ENCODE assay signal across 8 cellular contexts in genomic region chr20:43914697-43915208, GRCh38. TPM values are rescaled to one million over a fixed set of nuclear protein-coding genes. Genes with fewer than 3 reads are reported as not detected.
A peak's percentile ranks its signal among the peaks of the same experiment; 100 is the strongest.
DNase-seq lines count a peak whose midpoint lies in the region; FAIRE-seq and TF ChIP-seq lines count a peak whose summit lies in the region.

Gene TOX2 (plus strand): TSS chr20:43914852. CDS start chr20:43914892, 40 bp downstream.

- TF ChIP-seq POLR2A in H54 (IDR thresholded peaks at IDR 0.05; ENCODE audit: low read depth, low read length): no peak

- no peaks in the 10 kb centered on the region for H3K36me3 ChIP-seq in fibroblast of lung (ENCODE audit: control insufficient read depth, insufficient read depth, low read length)
- no peaks in the 10 kb centered on the region for H3K36me3 ChIP-seq in neuron (ENCODE audit: insufficient read depth, low read length)

- peak within 1 kb of the TSS; percentile 98 for H3K4me2 ChIP-seq in fibroblast of lung (ENCODE audit: extremely low read depth, insufficient read depth, low read length)

- H3K4me3 ChIP-seq in fibroblast of lung (replicated peaks in 1 of 4; ENCODE audit: control extremely low read depth in 1 of 4, insufficient read depth in 1 of 4, low read depth in 3 of 4, low read length in 4 of 4) (peak within 1 kb of the TSS; percentile 73 to 87 (median 81)), neuron (ENCODE audit: low read length) (peak within 1 kb of the TSS; percentile 51)

- H2AFZ ChIP-seq in fibroblast of lung (ENCODE audit: low read length) (peak within 1 kb of the TSS; percentile 90), neuron (ENCODE audit: low read depth, low read length) (no peak within 1 kb of the TSS)

- in situ Hi-C loops in G401 (cut with HindIII; ENCODE audit: low sequenced_read_pairs): no loop called here

- H3K27me3 ChIP-seq in fibroblast of lung (ENCODE audit: control insufficient read depth, insufficient read depth, low read length) (no peaks in the 10 kb centered on the region), neuron (ENCODE audit: insufficient read depth, low read length) (peaks cover 35% of the 10 kb centered on the region)

- H4K20me1 ChIP-seq in fibroblast of lung (ENCODE audit: control insufficient read depth, extremely low read depth, insufficient read depth, low read length): no peaks in the 10 kb centered on the region

- no peak for TF ChIP-seq CTCF in fibroblast of lung (conservative IDR thresholded peaks at IDR 0.05 in 1 of 2, IDR thresholded peaks at IDR 0.05 in 1 of 2; ENCODE audit: low read depth in 1 of 2, low read length in 2 of 2)

- H3K9me3 ChIP-seq in fibroblast of lung (ENCODE audit: control insufficient read depth, insufficient read depth, low read depth, low read length): no peaks in the 10 kb centered on the region
- no peaks in the 10 kb centered on the region for H3K9me3 ChIP-seq in neuron (ENCODE audit: low read length)

- peaks cover 43% of the 10 kb centered on the region for H3K79me2 ChIP-seq in fibroblast of lung (ENCODE audit: control insufficient read depth, insufficient read depth, low read length)

- H3K4me1 ChIP-seq in fibroblast of lung (ENCODE audit: control insufficient read depth, extremely low read depth, insufficient read depth, low read length) (peaks cover 4% of the 10 kb centered on the region), neuron (ENCODE audit: insufficient read depth, low read length) (peaks cover 30% of the 10 kb centered on the region)

- DNase-seq in D341Med (ENCODE audit: low spot score) (peak; percentile 74), H54 (ENCODE audit: insufficient read length, low spot score) (peak; percentile 76), NCI-H2196 (lab: John Stamatoyannopoulos, UW; ENCODE audit: unreplicated experiment) (peak; percentile 54), fibroblast of lung (ENCODE audit: low read depth in 2 of 2) (peak; percentile 49 to 56), cerebellar cortex (ENCODE audit: low spot score) (no peak), G401 (ENCODE audit: low spot score) (no peak)
- DNase-seq in activated CD8-positive, alpha-beta memory T cell treated with anti-CD3 and anti-CD28 coated beads, Interleukin-2, amount 50 U/mL, for 4 hours: peak; percentile 58

- peak within 1 kb of the TSS; percentile 82 for H3K27ac ChIP-seq in fibroblast of lung (ENCODE audit: insufficient read depth, low read length)

- peak within 1 kb of the TSS; percentile 81 for H3K9ac ChIP-seq in fibroblast of lung (ENCODE audit: insufficient read depth, low read length)

- FAIRE-seq in H54 (lab: Jason Lieb, UNC): no peak

RNA-seq across cellular contexts. Expression of gene TOX2, which starts in this region (rescaled TPM):
- 4.4 and 5.9 TPM in 2 replicates for total RNA-seq in fibroblast of lung
- 9.6 and 14.8 TPM in 2 replicates for polyA plus RNA-seq in fibroblast of lung
- polyA plus RNA-seq in fibroblast of lung (2012): 31.4 and 38.5 TPM in 2 replicates
- 20.1 and 28.9 TPM in 2 replicates for polyA minus RNA-seq in fibroblast of lung (ENCODE audit: low replicate concordance)
- 0.18 TPM in 1 of 2 replicates, not detected in the other for total RNA-seq in G401 (2014; rRNA removed; shearing (Covaris generic))

Comparison
In these comparisons a context has a peak if more than half of its experiments do, and no peak if none do; other contexts are left out.
1. DNase-seq: peak in D341Med (single experiment), H54 (single experiment), NCI-H2196 (single experiment), activated CD8-positive, alpha-beta memory T cell treated with anti-CD3 and anti-CD28 coated beads, Interleukin-2, amount 50 U/mL, for 4 hours (single experiment) and fibroblast of lung (2 of 2); none in cerebellar cortex (single experiment) and G401 (single experiment).